ENCODE assay signal across 8 cellular contexts in genomic region chr1:19208710-19209438, GRCh38. TPM values are rescaled to one million over a fixed set of nuclear protein-coding genes. Genes with fewer than 3 reads are reported as not detected.
DNase-seq lines count a peak whose midpoint lies in the region; ATAC-seq and TF ChIP-seq lines count a peak whose summit lies in the region.

No MANE protein-coding gene starts in this region.

- peak overlapping the region; percentile 91 to 100 (median 99) for H3K27ac Mint-ChIP-seq in CD14-positive monocyte

- H3K4me3 Mint-ChIP-seq in CD14-positive monocyte: peak overlapping the region; percentile 93 to 99

- H3K4me1 ChIP-seq in ectodermal cell (ENCODE audit: control insufficient read depth, insufficient read depth, low read length): peaks cover 8% of the 10 kb centered on the region

- peak overlapping the region; percentile 90 for H3K9ac ChIP-seq in neural cell (ENCODE audit: low read length)

- peaks cover 89% of the 10 kb centered on the region for H3K79me2 ChIP-seq in neural cell (replicated peaks; ENCODE audit: insufficient read depth, low read length)

- TF ChIP-seq CTCF in CD14-positive monocyte (IDR thresholded peaks at IDR 0.05): no peak
- no peak for TF ChIP-seq CTCF in neural cell (IDR thresholded peaks at IDR 0.05; ENCODE audit: poor library complexity, severe bottlenecking)

- no peak for DNase-seq in CD14-positive monocyte (ENCODE audit: low spot score)
- no peak for DNase-seq in MG63
- no peak for DNase-seq in DMS79 (lab: John Stamatoyannopoulos, UW)
- DNase-seq in SHP77 treated with DMSO at 0.1 percent for 48 hours (lab: John Stamatoyannopoulos, UW): no peak
- DNase-seq in SHP77 (lab: John Stamatoyannopoulos, UW): no peak

- peaks cover 0 to 1% (median 0%) of the 10 kb centered on the region in 3 donors for H3K27me3 Mint-ChIP-seq in CD14-positive monocyte (ENCODE audit: low read depth in 3 of 3)

- no peaks in the 10 kb centered on the region for H3F3A ChIP-seq in neural cell (ENCODE audit: insufficient read depth, low read length, poor library complexity, severe bottlenecking)

- peak overlapping the region; percentile 71 for H3K4me2 ChIP-seq in neural cell (ENCODE audit: low read length)

- H3K4me3 ChIP-seq in MG63 (peak overlapping the region; percentile 94), ectodermal cell (ENCODE audit: insufficient read depth, low read depth, low read length) (peak overlapping the region; percentile 69), neural cell (ENCODE audit: low read length) (peak overlapping the region; percentile 89)

- intact Hi-C loops in CD14-positive monocyte (cut with micrococcal nuclease): loop anchor here in 1 of 2 donors (5.0 to 10.0 kb wide), 2 partner anchors 103 to 304 kb away; partner anchors contain the start of genes AKR7A2, ALDH4A1 and SLC66A1

- H3K27me3 ChIP-seq in MG63: no peaks in the 10 kb centered on the region
- no peaks in the 10 kb centered on the region for H3K27me3 ChIP-seq in ectodermal cell (ENCODE audit: control insufficient read depth, insufficient read depth, low read length, poor library complexity, severe bottlenecking)
- H3K27me3 ChIP-seq in neural cell (ENCODE audit: insufficient read depth, low read depth, low read length): no peaks in the 10 kb centered on the region

- H3K9me3 ChIP-seq in MG63 (no peaks in the 10 kb centered on the region), ectodermal cell (ENCODE audit: control insufficient read depth, low read length) (no peaks in the 10 kb centered on the region), neural cell (ENCODE audit: low read length) (no peaks in the 10 kb centered on the region)

- 58 to 60% methylated on average over 6 to 7 of the region's 8 CpGs for WGBS in ectodermal cell, 2 experiments

- H3K9me2 ChIP-seq in neural cell (ENCODE audit: insufficient read depth, low read length): no peaks in the 10 kb centered on the region

- H2AFZ ChIP-seq in neural cell (ENCODE audit: low read depth, low read length): peak overlapping the region; percentile 25

- H3K27ac ChIP-seq in ectodermal cell (ENCODE audit: insufficient read depth, low read depth, low read length, poor library complexity, severe bottlenecking): no peak overlapping the region
- H3K27ac ChIP-seq in neural cell (ENCODE audit: low read length): peak overlapping the region; percentile 87

- no peaks in the 10 kb centered on the region for H4K20me1 ChIP-seq in neural cell (ENCODE audit: insufficient read depth)

- peaks cover 59% of the 10 kb centered on the region for H3K4me1 Mint-ChIP-seq in CD14-positive monocyte

- no peak for TF ChIP-seq RAD21 in neural cell (conservative IDR thresholded peaks at IDR 0.05)

- TF ChIP-seq EP300 in neural cell (conservative IDR thresholded peaks at IDR 0.05; ENCODE audit: poor library complexity, severe bottlenecking): no peak

- peaks cover 11 to 18% of the 10 kb centered on the region in 2 donors for H3K36me3 Mint-ChIP-seq in CD14-positive monocyte

- H3K36me3 ChIP-seq in MG63 (peaks cover 24% of the 10 kb centered on the region), ectodermal cell (ENCODE audit: control insufficient read depth, insufficient read depth, low read length) (no peaks in the 10 kb centered on the region), neural cell (ENCODE audit: insufficient read depth, low read length) (no peaks in the 10 kb centered on the region)

- ATAC-seq in HG02623 (IDR thresholded peaks at IDR 0.05; ENCODE audit: unreplicated experiment): no peak

- H3K9me3 Mint-ChIP-seq in CD14-positive monocyte: no peaks in the 10 kb centered on the region

TF ChIP-seq in neural cell, 6 proteins besides CTCF, POLR2A, EP300 and RAD21:
- TF ChIP-seq REST (IDR thresholded peaks at IDR 0.05; ENCODE audit: borderline replicate concordance) (no peak), TAF1 (IDR thresholded peaks at IDR 0.05; ENCODE audit: low read depth) (peak; percentile 2), POLR2AphosphoS5 (IDR thresholded peaks at IDR 0.05) (no peak), EZH2 (IDR thresholded peaks at IDR 0.05; ENCODE audit: borderline replicate concordance, insufficient read depth, low read length, poor library complexity, severe bottlenecking) (no peak), SMC3 (conservative IDR thresholded peaks at IDR 0.05; ENCODE audit: poor library complexity) (no peak)

RNA-seq across cellular contexts. Expression of gene UBR4, which starts 1.2 kb away (rescaled TPM):
- polyA plus RNA-seq in CD14-positive monocyte: 10 to 100 TPM; 44.3 to 49.4 TPM
- total RNA-seq in MG63 (2014; rRNA removed; shearing (Covaris generic); ENCODE audit: low replicate concordance): 35.0 and 47.0 TPM in 2 replicates
- 104 TPM for polyA plus RNA-seq in ectodermal cell (2013, experiment 1 of 4)
- 137 TPM for polyA plus RNA-seq in ectodermal cell (2013, experiment 2 of 4)
- polyA plus RNA-seq in ectodermal cell (2013, experiment 3 of 4): 74.8 TPM
- 116 TPM for polyA plus RNA-seq in ectodermal cell (2013, experiment 4 of 4)
- polyA plus RNA-seq in neural cell: 49.7 and 58.4 TPM in 2 replicates
- polyA minus RNA-seq in neural cell: 124 and 156 TPM in 2 replicates

RNA-seq across cellular contexts. Expression of gene EMC1, which starts 42.5 kb away (rescaled TPM):
- polyA plus RNA-seq in CD14-positive monocyte (10 to 100 TPM; 14.7 to 18.5 TPM), neural cell (75.1 and 75.3 TPM in 2 replicates)
- total RNA-seq in MG63 (2014; rRNA removed; shearing (Covaris generic); ENCODE audit: low replicate concordance): 43.8 and 49.6 TPM in 2 replicates
- 43.2 TPM for polyA plus RNA-seq in ectodermal cell (2013, experiment 1 of 4)
- 45.2 TPM for polyA plus RNA-seq in ectodermal cell (2013, experiment 2 of 4)
- polyA plus RNA-seq in ectodermal cell (2013, experiment 3 of 4): 37.6 TPM
- polyA plus RNA-seq in ectodermal cell (2013, experiment 4 of 4): 37.6 TPM
- 110 and 123 TPM in 2 replicates for polyA minus RNA-seq in neural cell

RNA-seq across cellular contexts. Expression of gene MRTO4, which starts 42.7 kb away (rescaled TPM):
- 1 to 10 TPM; 8.4 to 8.7 TPM for polyA plus RNA-seq in CD14-positive monocyte
- 97.4 and 130 TPM in 2 replicates for total RNA-seq in MG63 (2014; rRNA removed; shearing (Covaris generic); ENCODE audit: low replicate concordance)
- 41.8 TPM for polyA plus RNA-seq in ectodermal cell (2013, experiment 1 of 4)
- 43.0 TPM for polyA plus RNA-seq in ectodermal cell (2013, experiment 2 of 4)
- 29.5 TPM for polyA plus RNA-seq in ectodermal cell (2013, experiment 3 of 4)
- polyA plus RNA-seq in ectodermal cell (2013, experiment 4 of 4): 30.6 TPM
- polyA plus RNA-seq in neural cell: 42.5 and 50.2 TPM in 2 replicates
- polyA minus RNA-seq in neural cell: 28.2 and 36.3 TPM in 2 replicates
